In genomic region chr3:45026957-45027356, GRCh38 we compare ENCODE assay signal across 10 cellular contexts. TPM values are rescaled to one million over a fixed set of nuclear protein-coding genes. Genes with fewer than 3 reads are reported as not detected.
DNase-seq lines count a peak whose midpoint lies in the region; ATAC-seq and TF ChIP-seq lines count a peak whose summit lies in the region.
"Had no signal": no experiment of that assay in that cellular context is flagged by ENCODE, and none has a peak within 500 bp of the region (broad histone marks: within the 10 kb centered on the region; RNA-seq: fewer than 3 reads in every experiment).

No MANE protein-coding gene starts in this region.

- POLR2A ChIA-PET in RWPE1 (lab: Yijun Ruan, JAX; ENCODE audit: low non-redundant PET): no interaction called here
- POLR2A ChIA-PET in activated CD8-positive, alpha-beta T cell treated with anti-CD3 and anti-CD28 coated beads for 36 hours (lab: Charles Lee): interaction anchor here (1.0 kb wide), 1 partner anchor 21 kb away, joined by 3 read pairs; no protein-coding TSS in a partner anchor

- no peaks in the 10 kb centered on the region for H3K4me1 Mint-ChIP-seq in activated CD8-positive, alpha-beta T cell treated with anti-CD3 and anti-CD28 coated beads for 36 hours (ENCODE audit: low read depth)

- no peak overlapping the region for H3K27ac Mint-ChIP-seq in activated CD8-positive, alpha-beta T cell treated with anti-CD3 and anti-CD28 coated beads for 36 hours

- TF ChIP-seq EP300 in upper lobe of left lung (IDR thresholded peaks at IDR 0.05): no peak

- no peaks in the 10 kb centered on the region for H3K9me3 Mint-ChIP-seq in activated CD8-positive, alpha-beta T cell treated with anti-CD3 and anti-CD28 coated beads for 36 hours

- H3K4me1 ChIP-seq in upper lobe of left lung (peaks cover 29 to 53% (median 35%) of the 10 kb centered on the region in 4 donors), SJCRH30 (no peaks in the 10 kb centered on the region; the same call in 1 of the 2 replicates)

- CTCF ChIA-PET in RWPE1 (lab: Yijun Ruan, JAX): no interaction called here
- CTCF ChIA-PET in activated CD8-positive, alpha-beta T cell treated with anti-CD3 and anti-CD28 coated beads for 36 hours (lab: Charles Lee): interaction anchor here (0.6 kb wide), 1 partner anchor 11 kb away, joined by 3 read pairs; no protein-coding TSS in a partner anchor

- H3K4me3 ChIP-seq in upper lobe of left lung (peak overlapping the region in 3 of 4 donors; percentile 42 to 52 (median 48)), SJCRH30 (no peak overlapping the region)

- H3K36me3 Mint-ChIP-seq in activated CD8-positive, alpha-beta T cell treated with anti-CD3 and anti-CD28 coated beads for 36 hours (ENCODE audit: low read depth): no peaks in the 10 kb centered on the region

- intact Hi-C loops in activated CD8-positive, alpha-beta T cell treated with anti-CD3 and anti-CD28 coated beads for 36 hours (cut with micrococcal nuclease): no loop called here

- H3K36me3 ChIP-seq in upper lobe of left lung (peaks cover 0 to 7% (median 0%) of the 10 kb centered on the region in 4 donors), SJCRH30 (no peaks in the 10 kb centered on the region)

- no peak for TF ChIP-seq CTCF in RWPE1 (conservative IDR thresholded peaks at IDR 0.05; ENCODE audit: low read depth)
- TF ChIP-seq CTCF in upper lobe of left lung (IDR thresholded peaks at IDR 0.05): no peak
- TF ChIP-seq CTCF in activated CD8-positive, alpha-beta T cell treated with anti-CD3 and anti-CD28 coated beads for 36 hours (IDR thresholded peaks at IDR 0.05): no peak

- peaks cover 3% of the 10 kb centered on the region for H3K27me3 Mint-ChIP-seq in activated CD8-positive, alpha-beta T cell treated with anti-CD3 and anti-CD28 coated beads for 36 hours

- 26 to 42% methylated on average over 4 of the region's 4 CpGs for WGBS in upper lobe of left lung, 2 donors

- TF ChIP-seq POLR2A in upper lobe of left lung (IDR thresholded peaks at IDR 0.05): no peak

- no peak overlapping the region for H3K4me3 Mint-ChIP-seq in activated CD8-positive, alpha-beta T cell treated with anti-CD3 and anti-CD28 coated beads for 36 hours

- ATAC-seq in upper lobe of left lung (ENCODE audit: low FRiP score in 2 of 2) (peak; percentile 59 to 79), HG03457 (IDR thresholded peaks at IDR 0.05; ENCODE audit: unreplicated experiment) (no peak)
- no peak for ATAC-seq in activated CD8-positive, alpha-beta T cell treated with anti-CD3 and anti-CD28 coated beads for 36 hours

- H3K9me3 ChIP-seq in upper lobe of left lung (no peaks in the 10 kb centered on the region), SJCRH30 (replicated peaks) (no peaks in the 10 kb centered on the region)

- no peaks in the 10 kb centered on the region for H3K27me3 ChIP-seq in upper lobe of left lung
- H3K27me3 ChIP-seq in SJCRH30: no peaks in the 10 kb centered on the region

- DNase-seq in RWPE1 (ENCODE audit: low spot score) (peak; percentile 15), fibroblast of gingiva (ENCODE audit: low read depth) (peak; percentile 92), mesenteric fat pad (ENCODE audit: low spot score) (peak; percentile 92), upper lobe of left lung (no peak), SJCRH30 (no peak)
- no peak for DNase-seq in activated CD8-positive, alpha-beta T cell treated with anti-CD3 and anti-CD28 coated beads for 36 hours
- DNase-seq in stimulated activated naive CD4-positive, alpha-beta T cell (lab: John Stamatoyannopoulos, UW): no peak
- DNase-seq: activated T-cell treated with anti-CD3 and anti-CD28 coated beads for 4 hours, NCI-H2227 treated with DMSO at 0.1 percent for 48 hours had no signal

- H3K27ac ChIP-seq in RWPE1 (no peak overlapping the region), upper lobe of left lung (peak overlapping the region in 3 of 4 donors; percentile 67 to 86 (median 79)), SJCRH30 (no peak overlapping the region)

RNA-seq across cellular contexts. Expression of gene CLEC3B, which starts 0.9 kb away (rescaled TPM):
- total RNA-seq in mesenteric fat pad (217 TPM), upper lobe of left lung (100 to 1,000 TPM in 4 of 6 donors, 10 to 100 TPM in 1, 1 to 10 TPM in 1; 6.3 to 332 (median 140) TPM)
- not detected for total RNA-seq in activated CD8-positive, alpha-beta T cell treated with anti-CD3 and anti-CD28 coated beads for 36 hours
- not detected in 2 replicates for total RNA-seq in SJCRH30 (2014; rRNA removed; shearing (Covaris generic))

RNA-seq across cellular contexts. Expression of gene EXOSC7, which starts 50.9 kb away (rescaled TPM):
- total RNA-seq in mesenteric fat pad: 35.4 TPM
- total RNA-seq in upper lobe of left lung: 10 to 100 TPM; 35.8 to 55.5 (median 41.1) TPM
- total RNA-seq in activated CD8-positive, alpha-beta T cell treated with anti-CD3 and anti-CD28 coated beads for 36 hours: 10 to 100 TPM; 79.8 to 80.7 TPM
- total RNA-seq in SJCRH30 (2014; rRNA removed; shearing (Covaris generic)): 41.8 and 49.2 TPM in 2 replicates

RNA-seq across cellular contexts. Expression of gene ZDHHC3, which starts 51.0 kb away (rescaled TPM):
- total RNA-seq in mesenteric fat pad: 108 TPM
- total RNA-seq in upper lobe of left lung: 100 to 1,000 TPM in 5 of 6 donors, 10 to 100 TPM in 1; 98.0 to 179 (median 115) TPM
- total RNA-seq in activated CD8-positive, alpha-beta T cell treated with anti-CD3 and anti-CD28 coated beads for 36 hours: 10 to 100 TPM; 28.6 to 36.0 TPM
- 51.4 and 55.6 TPM in 2 replicates for total RNA-seq in SJCRH30 (2014; rRNA removed; shearing (Covaris generic))

Comparison
In these comparisons a context has a peak if more than half of its experiments do, and no peak if none do; other contexts are left out.
1. DNase-seq: peak in RWPE1 (single experiment), fibroblast of gingiva (single experiment) and mesenteric fat pad (single experiment); none in upper lobe of left lung (0 of 2), activated CD8-positive, alpha-beta T cell treated with anti-CD3 and anti-CD28 coated beads for 36 hours (single experiment), SJCRH30 (0 of 2) and stimulated activated naive CD4-positive, alpha-beta T cell (0 of 6).
2. H3K27ac ChIP-seq: peak in upper lobe of left lung (3 of 4); none in RWPE1 (single experiment) and SJCRH30 (single experiment).
3. ATAC-seq: peak in upper lobe of left lung (2 of 2); none in activated CD8-positive, alpha-beta T cell treated with anti-CD3 and anti-CD28 coated beads for 36 hours (single experiment) and HG03457 (single experiment).